In the genomic region with DNA sequence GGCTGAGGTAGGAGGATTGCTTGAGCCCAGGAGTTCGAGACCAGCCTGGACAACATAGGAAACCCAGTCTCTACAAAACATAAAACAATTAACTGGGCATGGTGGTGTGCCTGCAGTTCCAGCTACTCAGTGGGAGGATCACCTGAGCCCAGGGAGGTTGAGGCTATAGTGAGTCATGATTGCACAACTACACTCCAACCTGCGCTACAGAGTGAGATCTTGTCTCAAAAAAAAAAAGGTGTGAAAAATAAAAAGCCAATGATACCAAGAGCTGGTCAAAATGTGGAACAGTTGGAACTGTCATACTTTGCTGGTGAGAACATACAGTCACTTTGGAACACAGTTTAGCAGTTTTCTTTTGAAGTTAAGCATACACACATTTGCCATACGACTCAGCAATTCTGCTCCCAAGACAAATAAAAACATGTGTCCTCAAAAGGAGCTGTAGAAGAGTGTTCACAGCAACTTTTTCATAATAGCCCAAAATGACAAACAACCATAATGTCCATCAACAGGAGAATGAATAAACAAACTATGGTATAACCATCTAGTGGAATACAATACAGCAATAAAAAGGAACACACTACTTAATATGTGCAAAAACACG, we compare ENCODE assay signal across 1 cellular context.
TF ChIP-seq lines count a peak whose summit lies in the region.

No MANE protein-coding gene starts in this region.

TF ChIP-seq in HepG2, 621 proteins besides CTCF, POLR2A, EP300 and RAD21 (continued from another document):
- TF ChIP-seq, protein P1, sequence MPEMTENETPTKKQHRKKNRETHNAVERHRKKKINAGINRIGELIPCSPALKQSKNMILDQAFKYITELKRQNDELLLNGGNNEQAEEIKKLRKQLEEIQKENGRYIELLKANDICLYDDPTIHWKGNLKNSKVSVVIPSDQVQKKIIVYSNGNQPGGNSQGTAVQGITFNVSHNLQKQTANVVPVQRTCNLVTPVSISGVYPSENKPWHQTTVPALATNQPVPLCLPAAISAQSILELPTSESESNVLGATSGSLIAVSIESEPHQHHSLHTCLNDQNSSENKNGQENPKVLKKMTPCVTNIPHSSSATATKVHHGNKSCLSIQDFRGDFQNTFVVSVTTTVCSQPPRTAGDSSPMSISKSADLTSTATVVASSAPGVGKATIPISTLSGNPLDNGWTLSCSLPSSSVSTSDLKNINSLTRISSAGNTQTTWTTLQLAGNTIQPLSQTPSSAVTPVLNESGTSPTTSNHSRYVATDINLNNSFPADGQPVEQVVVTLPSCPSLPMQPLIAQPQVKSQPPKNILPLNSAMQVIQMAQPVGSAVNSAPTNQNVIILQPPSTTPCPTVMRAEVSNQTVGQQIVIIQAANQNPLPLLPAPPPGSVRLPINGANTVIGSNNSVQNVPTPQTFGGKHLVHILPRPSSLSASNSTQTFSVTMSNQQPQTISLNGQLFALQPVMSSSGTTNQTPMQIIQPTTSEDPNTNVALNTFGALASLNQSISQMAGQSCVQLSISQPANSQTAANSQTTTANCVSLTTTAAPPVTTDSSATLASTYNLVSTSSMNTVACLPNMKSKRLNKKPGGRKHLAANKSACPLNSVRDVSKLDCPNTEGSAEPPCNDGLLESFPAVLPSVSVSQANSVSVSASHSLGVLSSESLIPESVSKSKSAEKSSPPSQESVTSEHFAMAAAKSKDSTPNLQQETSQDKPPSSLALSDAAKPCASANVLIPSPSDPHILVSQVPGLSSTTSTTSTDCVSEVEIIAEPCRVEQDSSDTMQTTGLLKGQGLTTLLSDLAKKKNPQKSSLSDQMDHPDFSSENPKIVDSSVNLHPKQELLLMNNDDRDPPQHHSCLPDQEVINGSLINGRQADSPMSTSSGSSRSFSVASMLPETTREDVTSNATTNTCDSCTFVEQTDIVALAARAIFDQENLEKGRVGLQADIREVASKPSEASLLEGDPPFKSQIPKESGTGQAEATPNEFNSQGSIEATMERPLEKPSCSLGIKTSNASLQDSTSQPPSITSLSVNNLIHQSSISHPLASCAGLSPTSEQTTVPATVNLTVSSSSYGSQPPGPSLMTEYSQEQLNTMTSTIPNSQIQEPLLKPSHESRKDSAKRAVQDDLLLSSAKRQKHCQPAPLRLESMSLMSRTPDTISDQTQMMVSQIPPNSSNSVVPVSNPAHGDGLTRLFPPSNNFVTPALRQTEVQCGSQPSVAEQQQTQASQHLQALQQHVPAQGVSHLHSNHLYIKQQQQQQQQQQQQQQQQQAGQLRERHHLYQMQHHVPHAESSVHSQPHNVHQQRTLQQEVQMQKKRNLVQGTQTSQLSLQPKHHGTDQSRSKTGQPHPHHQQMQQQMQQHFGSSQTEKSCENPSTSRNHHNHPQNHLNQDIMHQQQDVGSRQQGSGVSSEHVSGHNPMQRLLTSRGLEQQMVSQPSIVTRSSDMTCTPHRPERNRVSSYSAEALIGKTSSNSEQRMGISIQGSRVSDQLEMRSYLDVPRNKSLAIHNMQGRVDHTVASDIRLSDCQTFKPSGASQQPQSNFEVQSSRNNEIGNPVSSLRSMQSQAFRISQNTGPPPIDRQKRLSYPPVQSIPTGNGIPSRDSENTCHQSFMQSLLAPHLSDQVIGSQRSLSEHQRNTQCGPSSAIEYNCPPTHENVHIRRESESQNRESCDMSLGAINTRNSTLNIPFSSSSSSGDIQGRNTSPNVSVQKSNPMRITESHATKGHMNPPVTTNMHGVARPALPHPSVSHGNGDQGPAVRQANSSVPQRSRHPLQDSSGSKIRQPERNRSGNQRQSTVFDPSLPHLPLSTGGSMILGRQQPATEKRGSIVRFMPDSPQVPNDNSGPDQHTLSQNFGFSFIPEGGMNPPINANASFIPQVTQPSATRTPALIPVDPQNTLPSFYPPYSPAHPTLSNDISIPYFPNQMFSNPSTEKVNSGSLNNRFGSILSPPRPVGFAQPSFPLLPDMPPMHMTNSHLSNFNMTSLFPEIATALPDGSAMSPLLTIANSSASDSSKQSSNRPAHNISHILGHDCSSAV (CRISPR knock-in tag; IDR thresholded peaks at IDR 0.05; ENCODE audit: borderline replicate concordance), result no peak
- TF ChIP-seq ZNF644 (CRISPR knock-in tag; IDR thresholded peaks at IDR 0.05; ENCODE audit: low read depth), result no peak
- TF ChIP-seq KDM6A (CRISPR knock-in tag; IDR thresholded peaks at IDR 0.05; ENCODE audit: low read depth), result no peak
- 0 out of 2 replicates have a peak, but pooled peaks have one; percentile 22 for TF ChIP-seq RARA (CRISPR knock-in tag; IDR thresholded peaks at IDR 0.05)
- no peak for TF ChIP-seq KLF13 (CRISPR knock-in tag; IDR thresholded peaks at IDR 0.05)
- TF ChIP-seq SPEN (CRISPR knock-in tag; IDR thresholded peaks at IDR 0.05; ENCODE audit: low read depth), result no peak
- no peak for TF ChIP-seq KDM5B (CRISPR knock-in tag; IDR thresholded peaks at IDR 0.05; ENCODE audit: borderline replicate concordance)
- no peak for TF ChIP-seq SMARCE1 (IDR thresholded peaks at IDR 0.05; ENCODE audit: borderline replicate concordance)
- TF ChIP-seq MIXL1 (CRISPR knock-in tag; IDR thresholded peaks at IDR 0.05), result no peak
- TF ChIP-seq, protein P2, sequence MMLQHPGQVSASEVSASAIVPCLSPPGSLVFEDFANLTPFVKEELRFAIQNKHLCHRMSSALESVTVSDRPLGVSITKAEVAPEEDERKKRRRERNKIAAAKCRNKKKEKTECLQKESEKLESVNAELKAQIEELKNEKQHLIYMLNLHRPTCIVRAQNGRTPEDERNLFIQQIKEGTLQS (CRISPR knock-in tag; IDR thresholded peaks at IDR 0.05), result peak; percentile 66; the same call in 1 of the 2 replicates
- no peak for TF ChIP-seq GATAD1 (CRISPR knock-in tag; IDR thresholded peaks at IDR 0.05)
- no peak for TF ChIP-seq ZSCAN20 (CRISPR knock-in tag; IDR thresholded peaks at IDR 0.05; ENCODE audit: borderline replicate concordance)
- TF ChIP-seq ZNF746 (CRISPR knock-in tag; IDR thresholded peaks at IDR 0.05), result no peak
- TF ChIP-seq MXD4 (CRISPR knock-in tag; IDR thresholded peaks at IDR 0.05), result no peak
- peak; percentile 81 for TF ChIP-seq CEBPG (CRISPR knock-in tag; IDR thresholded peaks at IDR 0.05)
- peak; percentile 91 for TF ChIP-seq FOSL2 (CRISPR knock-in tag; IDR thresholded peaks at IDR 0.05)
- no peak for TF ChIP-seq MXI1 (IDR thresholded peaks at IDR 0.05; ENCODE audit: borderline replicate concordance, low read depth, low read length)
- no peak for TF ChIP-seq ZBTB21 (CRISPR knock-in tag; IDR thresholded peaks at IDR 0.05)
- no peak for TF ChIP-seq SMAD1 (CRISPR knock-in tag; IDR thresholded peaks at IDR 0.05; ENCODE audit: borderline replicate concordance, low read depth)
- no peak for TF ChIP-seq PPARG (CRISPR knock-in tag; conservative IDR thresholded peaks at IDR 0.05)
- TF ChIP-seq FOSL1 (CRISPR knock-in tag; IDR thresholded peaks at IDR 0.05; ENCODE audit: borderline replicate concordance), result 0 out of 2 replicates have a peak, but pooled peaks have one; percentile 11
- no peak for TF ChIP-seq NFE2 (CRISPR knock-in tag; IDR thresholded peaks at IDR 0.05)
- no peak for TF ChIP-seq CSRNP2 (CRISPR knock-in tag; conservative IDR thresholded peaks at IDR 0.05; ENCODE audit: low read depth)
- no peak for TF ChIP-seq ZNF460 (CRISPR knock-in tag; IDR thresholded peaks at IDR 0.05; ENCODE audit: borderline replicate concordance)
- no peak for TF ChIP-seq ZNF260 (CRISPR knock-in tag; IDR thresholded peaks at IDR 0.05; ENCODE audit: borderline replicate concordance, low read depth)
